1 cellular context compared by ENCODE assay signal in the genomic region with DNA sequence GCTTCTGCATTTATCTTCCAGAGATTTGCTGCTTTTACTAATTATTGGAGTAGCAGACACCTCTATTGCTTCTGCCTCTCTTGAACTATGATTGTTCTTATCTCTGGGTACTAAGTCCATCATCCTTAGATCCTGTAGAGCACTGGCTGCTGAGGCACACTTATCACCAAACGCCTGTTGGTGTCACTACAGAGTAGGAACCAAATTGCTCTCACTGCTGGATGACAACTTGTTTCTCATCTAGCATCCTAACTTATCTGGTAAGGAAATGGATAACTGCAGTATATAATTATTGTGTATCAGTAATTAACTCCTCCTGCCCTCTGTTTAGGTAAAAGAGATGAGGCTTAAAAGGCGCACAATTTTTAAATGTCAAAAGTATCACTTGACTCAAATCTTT.
TF ChIP-seq lines count a peak whose summit lies in the region.

No MANE protein-coding gene starts in this region.

TF ChIP-seq in HepG2, 621 proteins besides CTCF, POLR2A, EP300 and RAD21 (continued from another document):
- TF ChIP-seq, protein P1, sequence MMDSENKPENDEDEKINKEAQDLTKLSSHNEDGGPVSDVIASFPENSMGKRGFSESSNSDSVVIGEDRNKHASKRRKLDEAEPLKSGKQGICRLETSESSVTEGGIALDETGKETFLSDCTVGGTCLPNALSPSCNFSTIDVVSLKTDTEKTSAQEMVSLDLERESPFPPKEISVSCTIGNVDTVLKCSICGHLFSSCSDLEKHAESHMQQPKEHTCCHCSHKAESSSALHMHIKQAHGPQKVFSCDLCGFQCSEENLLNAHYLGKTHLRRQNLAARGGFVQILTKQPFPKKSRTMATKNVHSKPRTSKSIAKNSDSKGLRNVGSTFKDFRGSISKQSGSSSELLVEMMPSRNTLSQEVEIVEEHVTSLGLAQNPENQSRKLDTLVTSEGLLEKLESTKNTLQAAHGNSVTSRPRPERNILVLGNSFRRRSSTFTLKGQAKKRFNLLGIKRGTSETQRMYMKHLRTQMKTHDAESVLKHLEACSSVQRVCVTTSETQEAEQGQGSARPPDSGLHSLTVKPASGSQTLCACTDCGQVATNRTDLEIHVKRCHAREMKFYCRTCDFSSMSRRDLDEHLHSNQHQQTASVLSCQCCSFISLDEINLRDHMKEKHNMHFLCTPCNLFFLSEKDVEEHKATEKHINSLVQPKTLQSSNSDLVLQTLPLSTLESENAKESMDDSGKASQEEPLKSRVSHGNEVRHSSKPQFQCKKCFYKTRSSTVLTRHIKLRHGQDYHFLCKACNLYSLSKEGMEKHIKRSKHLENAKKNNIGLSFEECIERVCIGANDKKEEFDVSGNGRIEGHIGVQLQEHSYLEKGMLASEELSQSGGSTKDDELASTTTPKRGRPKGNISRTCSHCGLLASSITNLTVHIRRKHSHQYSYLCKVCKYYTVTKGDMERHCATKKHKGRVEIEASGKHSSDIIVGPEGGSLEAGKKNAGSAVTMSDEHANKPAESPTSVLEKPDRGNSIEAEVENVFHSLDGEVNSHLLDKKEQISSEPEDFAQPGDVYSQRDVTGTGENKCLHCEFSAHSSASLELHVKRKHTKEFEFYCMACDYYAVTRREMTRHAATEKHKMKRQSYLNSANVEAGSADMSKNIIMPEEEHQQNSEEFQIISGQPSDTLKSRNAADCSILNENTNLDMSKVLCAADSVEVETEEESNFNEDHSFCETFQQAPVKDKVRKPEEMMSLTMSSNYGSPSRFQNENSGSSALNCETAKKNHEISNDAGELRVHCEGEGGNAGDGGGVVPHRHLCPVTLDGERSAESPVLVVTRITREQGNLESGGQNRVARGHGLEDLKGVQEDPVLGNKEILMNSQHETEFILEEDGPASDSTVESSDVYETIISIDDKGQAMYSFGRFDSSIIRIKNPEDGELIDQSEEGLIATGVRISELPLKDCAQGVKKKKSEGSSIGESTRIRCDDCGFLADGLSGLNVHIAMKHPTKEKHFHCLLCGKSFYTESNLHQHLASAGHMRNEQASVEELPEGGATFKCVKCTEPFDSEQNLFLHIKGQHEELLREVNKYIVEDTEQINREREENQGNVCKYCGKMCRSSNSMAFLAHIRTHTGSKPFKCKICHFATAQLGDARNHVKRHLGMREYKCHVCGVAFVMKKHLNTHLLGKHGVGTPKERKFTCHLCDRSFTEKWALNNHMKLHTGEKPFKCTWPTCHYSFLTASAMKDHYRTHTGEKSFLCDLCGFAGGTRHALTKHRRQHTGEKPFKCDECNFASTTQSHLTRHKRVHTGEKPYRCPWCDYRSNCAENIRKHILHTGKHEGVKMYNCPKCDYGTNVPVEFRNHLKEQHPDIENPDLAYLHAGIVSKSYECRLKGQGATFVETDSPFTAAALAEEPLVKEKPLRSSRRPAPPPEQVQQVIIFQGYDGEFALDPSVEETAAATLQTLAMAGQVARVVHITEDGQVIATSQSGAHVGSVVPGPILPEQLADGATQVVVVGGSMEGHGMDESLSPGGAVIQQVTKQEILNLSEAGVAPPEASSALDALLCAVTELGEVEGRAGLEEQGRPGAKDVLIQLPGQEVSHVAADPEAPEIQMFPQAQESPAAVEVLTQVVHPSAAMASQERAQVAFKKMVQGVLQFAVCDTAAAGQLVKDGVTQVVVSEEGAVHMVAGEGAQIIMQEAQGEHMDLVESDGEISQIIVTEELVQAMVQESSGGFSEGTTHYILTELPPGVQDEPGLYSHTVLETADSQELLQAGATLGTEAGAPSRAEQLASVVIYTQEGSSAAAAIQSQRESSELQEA (CRISPR knock-in tag; IDR thresholded peaks at IDR 0.05; ENCODE audit: not compliant biosample characterization): no peak
- no peak for TF ChIP-seq ZBTB7A (CRISPR knock-in tag; IDR thresholded peaks at IDR 0.05)
- no peak for TF ChIP-seq PCBP1 (IDR thresholded peaks at IDR 0.05; ENCODE audit: borderline replicate concordance, low read depth, low read length)
- TF ChIP-seq AHR (CRISPR knock-in tag; IDR thresholded peaks at IDR 0.05): no peak
- no peak for TF ChIP-seq DR1 (CRISPR knock-in tag; IDR thresholded peaks at IDR 0.05)
TF ChIP-seq in HepG2: peak in this region for 0.
